ENCODE assay signal across 16 cellular contexts in the genomic region with DNA sequence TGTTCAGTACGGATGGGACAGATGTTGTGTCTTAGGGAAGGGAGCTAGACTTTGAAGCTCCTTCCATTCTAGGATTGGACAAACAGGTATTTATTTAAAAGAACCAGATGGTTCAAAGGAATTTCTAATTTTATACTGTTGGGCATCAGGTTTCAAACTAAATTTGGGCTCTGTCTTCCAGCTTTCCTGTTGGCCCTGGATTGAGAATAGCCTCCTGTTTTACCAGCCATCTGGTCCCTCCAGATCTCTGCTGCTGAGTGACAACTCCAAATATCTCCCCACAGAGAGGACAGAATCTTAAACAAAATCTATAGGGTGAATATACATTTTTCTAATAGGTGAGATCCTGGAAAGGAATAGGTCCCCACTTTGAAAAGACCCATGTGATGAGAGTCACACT. TPM values are rescaled to one million over a fixed set of nuclear protein-coding genes. Genes with fewer than 3 reads are reported as not detected.
DNase-seq lines count a peak whose midpoint lies in the region; ATAC-seq and FAIRE-seq lines count a peak whose summit lies in the region.
"Had no signal": no experiment of that assay in that cellular context is flagged by ENCODE, and none has a peak within 500 bp of the region (broad histone marks: within the 10 kb centered on the region; RNA-seq: fewer than 3 reads in every experiment).

No MANE protein-coding gene starts in this region.

- H3K4me1 Mint-ChIP-seq in activated T-helper 1 cell treated with anti-CD3 and anti-CD28 coated beads, Interleukin-12 subunit alpha, Interleukin-12 subunit beta, Interleukin-2, Interleukin-4 antibody, amounts not matched to agents 30 ng/mL and 10 ng/mL and 1 ng/mL, durations not matched to agents 14 hours and 24 hours and 36 hours (ENCODE audit: low read depth): no peaks in the 10 kb centered on the region

- no peaks in the 10 kb centered on the region for H3K9me3 Mint-ChIP-seq in activated T-helper 1 cell treated with anti-CD3 and anti-CD28 coated beads, Interleukin-12 subunit alpha, Interleukin-12 subunit beta, Interleukin-2, Interleukin-4 antibody, amounts not matched to agents 30 ng/mL and 10 ng/mL and 1 ng/mL, durations not matched to agents 14 hours and 24 hours and 36 hours

- no peak overlapping the region for H3K27ac Mint-ChIP-seq in activated T-helper 1 cell treated with anti-CD3 and anti-CD28 coated beads, Interleukin-12 subunit alpha, Interleukin-12 subunit beta, Interleukin-2, Interleukin-4 antibody, amounts not matched to agents 30 ng/mL and 10 ng/mL and 1 ng/mL, durations not matched to agents 14 hours and 24 hours and 36 hours

- intact Hi-C loops in activated T-helper 1 cell treated with anti-CD3 and anti-CD28 coated beads, Interleukin-12 subunit alpha, Interleukin-12 subunit beta, Interleukin-2, Interleukin-4 antibody, amounts not matched to agents 30 ng/mL and 10 ng/mL and 1 ng/mL, durations not matched to agents 14 hours and 24 hours and 36 hours (cut with micrococcal nuclease): no loop called here

- H3K4me3 Mint-ChIP-seq in activated T-helper 1 cell treated with anti-CD3 and anti-CD28 coated beads, Interleukin-12 subunit alpha, Interleukin-12 subunit beta, Interleukin-2, Interleukin-4 antibody, amounts not matched to agents 30 ng/mL and 10 ng/mL and 1 ng/mL, durations not matched to agents 14 hours and 24 hours and 36 hours: no peak overlapping the region

- DNase-seq in DMS 273 (lab: John Stamatoyannopoulos, UW; ENCODE audit: unreplicated experiment): peak; percentile 96
- peak; percentile 55 for DNase-seq in NCI-H2171 (lab: John Stamatoyannopoulos, UW)
- DNase-seq in RPMI7951 (ENCODE audit: low read depth): peak; percentile 46
- peak; percentile 9 for DNase-seq in pons (ENCODE audit: low spot score)
- DNase-seq in urothelium cell line (ENCODE audit: low spot score): no peak
- DNase-seq in activated T-helper 1 cell treated with anti-CD3 and anti-CD28 coated beads, Interleukin-12 subunit alpha, Interleukin-12 subunit beta, Interleukin-2, Interleukin-4 antibody, amounts not matched to agents 30 ng/mL and 10 ng/mL and 1 ng/mL, durations not matched to agents 14 hours and 24 hours and 36 hours (ENCODE audit: low spot score): no peak
- no peak for DNase-seq in kidney glomerular epithelial cell (lab: John Stamatoyannopoulos, UW)
- DNase-seq: COR-L47, Karpas-422, MG63, NCI-H1092, NCI-H146, NCI-H2107, NCI-H345 had no signal

- no peak for FAIRE-seq in urothelium cell line (lab: Jason Lieb, UNC)
- FAIRE-seq: A549 had no signal

- no peak for ATAC-seq in HG02981 (IDR thresholded peaks at IDR 0.05; ENCODE audit: unreplicated experiment)
- ATAC-seq: A549 had no signal

- H3K27me3 Mint-ChIP-seq in activated T-helper 1 cell treated with anti-CD3 and anti-CD28 coated beads, Interleukin-12 subunit alpha, Interleukin-12 subunit beta, Interleukin-2, Interleukin-4 antibody, amounts not matched to agents 30 ng/mL and 10 ng/mL and 1 ng/mL, durations not matched to agents 14 hours and 24 hours and 36 hours (ENCODE audit: insufficient read depth): peaks cover 5% of the 10 kb centered on the region

- H3K36me3 Mint-ChIP-seq in activated T-helper 1 cell treated with anti-CD3 and anti-CD28 coated beads, Interleukin-12 subunit alpha, Interleukin-12 subunit beta, Interleukin-2, Interleukin-4 antibody, amounts not matched to agents 30 ng/mL and 10 ng/mL and 1 ng/mL, durations not matched to agents 14 hours and 24 hours and 36 hours (ENCODE audit: low read depth): no peaks in the 10 kb centered on the region

RNA-seq across cellular contexts. Expression of a gene that starts 52.5 kb away (rescaled TPM):
- 21.0 and 24.5 TPM in 2 replicates for total RNA-seq in RPMI7951 (2014; rRNA removed; shearing (Covaris generic))
- 0.96 and 1.4 TPM in 2 replicates for total RNA-seq in activated T-helper 1 cell treated with anti-CD3 and anti-CD28 coated beads, Interleukin-12 subunit alpha, Interleukin-12 subunit beta, Interleukin-2, Interleukin-4 antibody, amounts not matched to agents 30 ng/mL and 10 ng/mL and 1 ng/mL, durations not matched to agents 14 hours and 24 hours and 36 hours

Comparison
In these comparisons a context has a peak if more than half of its experiments do, and no peak if none do; other contexts are left out.
1. DNase-seq: peak in DMS 273 (single experiment), NCI-H2171 (single experiment), RPMI7951 (single experiment) and pons (single experiment); none in urothelium cell line (single experiment), activated T-helper 1 cell treated with anti-CD3 and anti-CD28 coated beads, Interleukin-12 subunit alpha, Interleukin-12 subunit beta, Interleukin-2, Interleukin-4 antibody, amounts not matched to agents 30 ng/mL and 10 ng/mL and 1 ng/mL, durations not matched to agents 14 hours and 24 hours and 36 hours (single experiment) and kidney glomerular epithelial cell (single experiment).